18 cellular contexts compared by ENCODE assay signal in genomic region chr4:2743518-2744445, GRCh38. TPM values are rescaled to one million over a fixed set of nuclear protein-coding genes. Genes with fewer than 3 reads are reported as not detected.
DNase-seq lines count a peak whose midpoint lies in the region; ATAC-seq and TF ChIP-seq lines count a peak whose summit lies in the region.
"Had no signal": no experiment of that assay in that cellular context is flagged by ENCODE, and none has a peak within 500 bp of the region (broad histone marks: within the 10 kb centered on the region; RNA-seq: fewer than 3 reads in every experiment).

No MANE protein-coding gene starts in this region.

- H3K27ac ChIP-seq in trophoblast cell (ENCODE audit: low read depth, low read length): peak overlapping the region; percentile 56
- H3K27ac ChIP-seq in mammary epithelial cell (ENCODE audit: insufficient read depth, low read depth, low read length): no peak overlapping the region
- H3K27ac ChIP-seq: A549, dorsolateral prefrontal cortex, SK-N-MC, vagina had no signal

- intact Hi-C loops in mammary epithelial cell (cut with micrococcal nuclease): no loop called here

- H3K9me3 Mint-ChIP-seq in central memory CD8-positive, alpha-beta T cell: no peaks in the 10 kb centered on the region
- H3K9me3 Mint-ChIP-seq: H9, neural crest cell had no signal

- H3K4me2 ChIP-seq in trophoblast cell (ENCODE audit: low read length): no peak overlapping the region
- H3K4me2 ChIP-seq in mammary epithelial cell (ENCODE audit: insufficient read depth, low read depth, low read length): no peak overlapping the region
- H3K4me2 ChIP-seq: A549 had no signal

- DNase-seq in NCI-H2107 treated with DMSO at 0.1 percent for 48 hours (lab: John Stamatoyannopoulos, UW; ENCODE audit: unreplicated experiment): peak; percentile 21
- no peak for DNase-seq in NCI-H2107 (lab: John Stamatoyannopoulos, UW)
- peak; percentile 5 for DNase-seq in H4 (ENCODE audit: low spot score)
- DNase-seq in central memory CD8-positive, alpha-beta T cell (ENCODE audit: low spot score in 2 of 2): no peak
- DNase-seq in trophoblast cell: no peak
- no peak for DNase-seq in mammary epithelial cell
- no peak for DNase-seq in NCI-H1092 treated with DMSO at 0.1 percent for 48 hours (lab: John Stamatoyannopoulos, UW)
- DNase-seq: H9; left ventricle myocardium superior; NCI-H1105; NCI-H446 treated with DMSO at 0.1 percent for 48 hours; stimulated activated CD4-positive, alpha-beta T cell treated with anti-CD3 and anti-CD28 coated beads, Interleukin-1b, Interleukin-23, amount 100 ng/mL, for 48 hours had no signal

- ATAC-seq in central memory CD8-positive, alpha-beta T cell (replicated peaks; ENCODE audit: extremely low read depth, poor library complexity, severe bottlenecking): no peak
- no peak for ATAC-seq in GM18505 (IDR thresholded peaks at IDR 0.05; ENCODE audit: unreplicated experiment)
- ATAC-seq: A549, left ventricle myocardium superior had no signal

- peak overlapping the region; percentile 24 for H4K12ac ChIP-seq in trophoblast cell (ENCODE audit: low read depth, low read length)

- H3K4me1 Mint-ChIP-seq in central memory CD8-positive, alpha-beta T cell: peaks cover 22% of the 10 kb centered on the region
- H3K4me1 Mint-ChIP-seq: H9 had no signal

- H3K4me3 ChIP-seq in trophoblast cell (ENCODE audit: low read depth, low read length) (no peak overlapping the region), mammary epithelial cell (replicated peaks in 1 of 3; ENCODE audit: insufficient read depth in 1 of 3, low read depth in 2 of 3, low read length in 3 of 3) (no peak overlapping the region)
- H3K4me3 ChIP-seq: A549, dorsolateral prefrontal cortex, SK-N-MC, vagina had no signal

- H3K27me3 Mint-ChIP-seq in central memory CD8-positive, alpha-beta T cell: no peaks in the 10 kb centered on the region

- peak overlapping the region; percentile 43 for H2BK120ac ChIP-seq in trophoblast cell (ENCODE audit: insufficient read depth, low read length, poor library complexity)

- CTCF ChIA-PET in mammary epithelial cell (lab: Charles Lee; ENCODE audit: low non-redundant PET): no interaction called here

- no CpG with 5 or more reads among the region's 21 CpGs for WGBS in trophoblast cell (ENCODE audit: extremely low coverage, insufficient coverage, insufficient read length)
- 80% methylated on average over 15 of the region's 21 CpGs for WGBS in mammary epithelial cell (ENCODE audit: low coverage, missing lambda C conversion rate)

- peak overlapping the region; percentile 35 for H3K4ac ChIP-seq in trophoblast cell (ENCODE audit: low read depth, low read length)

- peak overlapping the region; percentile 79 for H4K91ac ChIP-seq in trophoblast cell (ENCODE audit: low read depth, low read length)

- H3K27me3 ChIP-seq in trophoblast cell (ENCODE audit: insufficient read depth, low read length) (no peaks in the 10 kb centered on the region), mammary epithelial cell (ENCODE audit: insufficient read depth, low read length) (no peaks in the 10 kb centered on the region)
- H3K27me3 ChIP-seq: dorsolateral prefrontal cortex, vagina had no signal

- in situ Hi-C loops in mammary epithelial cell (cut with MboI; ENCODE audit: low sequenced_read_pairs in 2 of 2): no loop called here

- H3K9me3 ChIP-seq in trophoblast cell (ENCODE audit: insufficient read depth, low read depth, low read length) (peaks cover 2% of the 10 kb centered on the region), mammary epithelial cell (replicated peaks; ENCODE audit: insufficient read depth, low read length) (no peaks in the 10 kb centered on the region)
- H3K9me3 ChIP-seq: A549, vagina had no signal

- no peak overlapping the region for H3K9ac ChIP-seq in trophoblast cell (ENCODE audit: low read length)
- H3K9ac ChIP-seq in mammary epithelial cell (ENCODE audit: insufficient read depth, low read length): no peak overlapping the region

- TF ChIP-seq POLR2A in GM18505 (IDR thresholded peaks at IDR 0.05; ENCODE audit: borderline replicate concordance, extremely low read depth, insufficient read depth, insufficient read length): no peak

- peak overlapping the region; percentile 61 for H3K14ac ChIP-seq in trophoblast cell (ENCODE audit: low read length)

- no peak overlapping the region for H3K4me3 Mint-ChIP-seq in central memory CD8-positive, alpha-beta T cell
- H3K4me3 Mint-ChIP-seq: H9 had no signal

- peaks cover 41 to 47% of the 10 kb centered on the region in 2 experiments for H3K4me1 ChIP-seq in trophoblast cell (ENCODE audit: control insufficient read depth in 1 of 2, insufficient read depth in 2 of 2, low read length in 2 of 2)
- peaks cover 21% of the 10 kb centered on the region for H3K4me1 ChIP-seq in mammary epithelial cell (ENCODE audit: insufficient read depth, low read length)

- H4K20me1 ChIP-seq in mammary epithelial cell (ENCODE audit: insufficient read depth, low read length): no peaks in the 10 kb centered on the region

- H3K27ac Mint-ChIP-seq in central memory CD8-positive, alpha-beta T cell (ENCODE audit: low read depth): peak overlapping the region; percentile 97

- no peak for TF ChIP-seq CTCF in mammary epithelial cell (conservative IDR thresholded peaks at IDR 0.05 in 1 of 2, IDR thresholded peaks at IDR 0.05 in 1 of 2; ENCODE audit: extremely low read depth in 1 of 2, insufficient read depth in 1 of 2, low read depth in 1 of 2, low read length in 2 of 2)

- H3K36me3 Mint-ChIP-seq in central memory CD8-positive, alpha-beta T cell (ENCODE audit: insufficient read depth): peaks cover 47% of the 10 kb centered on the region

- peaks cover 53 to 54% of the 10 kb centered on the region in 2 experiments for H3K36me3 ChIP-seq in trophoblast cell (ENCODE audit: control insufficient read depth in 1 of 2, insufficient read depth in 2 of 2, low read length in 2 of 2)
- peaks cover 4% of the 10 kb centered on the region for H3K36me3 ChIP-seq in mammary epithelial cell (ENCODE audit: insufficient read depth, low read length)

- peak overlapping the region; percentile 39 for H4K8ac ChIP-seq in trophoblast cell (ENCODE audit: low read depth, low read length)

- H3K18ac ChIP-seq in trophoblast cell (ENCODE audit: low read length): peak overlapping the region; percentile 58

- no peak overlapping the region for H3K23ac ChIP-seq in trophoblast cell (ENCODE audit: low read length)

- peak overlapping the region; percentile 24 for H2BK5ac ChIP-seq in trophoblast cell (ENCODE audit: low read depth, low read length, poor library complexity)

- dilution Hi-C loops in mammary epithelial cell (cut with HindIII; ENCODE audit: low sequenced_read_pairs): no loop called here

- no TSS peak for BruUV-seq in mammary epithelial cell (replicated peaks; lab: Mats Ljungman, UMichigan)

- H2BK12ac ChIP-seq in trophoblast cell (ENCODE audit: low read length): peak overlapping the region; percentile 29

- H2AK5ac ChIP-seq in trophoblast cell (ENCODE audit: low read length): peak overlapping the region; percentile 25

- H2AFZ ChIP-seq in trophoblast cell (ENCODE audit: insufficient read depth, low read length, poor library complexity) (no peak overlapping the region), mammary epithelial cell (ENCODE audit: low read depth, low read length) (no peak overlapping the region)

- peaks cover 5% of the 10 kb centered on the region for H3K79me2 ChIP-seq in trophoblast cell (ENCODE audit: control insufficient read depth, insufficient read depth, low read length, poor library complexity)
- H3K79me2 ChIP-seq in mammary epithelial cell (ENCODE audit: insufficient read depth, low read length): peaks cover under 1% of the 10 kb centered on the region

- peaks cover 32% of the 10 kb centered on the region for H3K79me1 ChIP-seq in trophoblast cell (ENCODE audit: low read length)

RNA-seq across cellular contexts. Expression of gene TNIP2, which starts 12.4 kb away (rescaled TPM):
- total RNA-seq in H4 (2014; rRNA removed; shearing (Covaris generic)): 45.7 and 46.8 TPM in 2 replicates
- 52.2 and 57.7 TPM in 2 replicates for polyA plus RNA-seq in trophoblast cell (2013)
- 10 to 100 TPM; 21.8 to 32.5 TPM for total RNA-seq in mammary epithelial cell
- polyA plus RNA-seq in mammary epithelial cell: 22.9 TPM
- polyA minus RNA-seq in mammary epithelial cell: 10.9 TPM

RNA-seq across cellular contexts. Expression of gene SH3BP2, which starts 49.1 kb away (rescaled TPM):
- total RNA-seq in H4 (2014; rRNA removed; shearing (Covaris generic)): 10.9 and 17.7 TPM in 2 replicates
- 21.3 and 21.9 TPM in 2 replicates for polyA plus RNA-seq in trophoblast cell (2013)
- total RNA-seq in mammary epithelial cell: 10 to 100 TPM; 14.4 to 26.7 TPM
- polyA plus RNA-seq in mammary epithelial cell: 8.4 TPM
- polyA minus RNA-seq in mammary epithelial cell: 12.4 TPM

Comparison
In these comparisons a context has a peak if more than half of its experiments do, and no peak if none do; other contexts are left out.
1. DNase-seq: peak in NCI-H2107 treated with DMSO at 0.1 percent for 48 hours (single experiment) and H4 (single experiment); none in NCI-H2107 (single experiment), central memory CD8-positive, alpha-beta T cell (0 of 2), trophoblast cell (0 of 2), mammary epithelial cell (single experiment) and NCI-H1092 treated with DMSO at 0.1 percent for 48 hours (single experiment).